ENCODE assay signal across 19 cellular contexts in the genomic region with DNA sequence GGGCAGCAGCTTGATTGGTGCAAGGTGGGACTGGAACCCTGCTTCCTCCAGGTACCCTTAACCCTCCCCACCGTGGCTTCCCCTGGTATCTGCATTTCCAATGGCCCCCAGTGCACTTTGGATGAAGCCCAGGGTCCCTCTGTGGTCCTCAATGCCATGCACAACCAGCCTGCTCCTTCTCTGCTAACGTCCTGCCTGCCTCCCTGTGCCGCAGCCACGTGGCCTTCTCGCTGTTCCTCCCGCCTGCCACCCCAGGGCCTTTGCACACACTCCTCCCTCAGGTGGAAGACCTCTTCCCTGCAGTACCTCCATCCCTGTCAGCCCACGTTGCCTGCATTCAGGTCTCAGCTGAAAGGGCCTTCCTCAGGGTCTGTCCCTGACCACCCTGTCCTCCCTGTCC.
"Had no signal": no experiment of that assay in that cellular context is flagged by ENCODE, and none has a peak within 500 bp of the region (broad histone marks: within the 10 kb centered on the region; RNA-seq: fewer than 3 reads in every experiment).

No MANE protein-coding gene starts in this region.

- H3K9me3 Mint-ChIP-seq: immature natural killer cell had no signal

- H3K27ac Mint-ChIP-seq: progenitor cell of endocrine pancreas; stimulated activated memory B cell treated with anti-CD40 and anti-IgM and Interleukin-4, amounts not matched to agents 10 μg/mL and 1 μg/mL and 100 μg/mL, for 72 hours had no signal

- ATAC-seq: left colon; lower lobe of right lung; naive thymus-derived CD8-positive, alpha-beta T cell; sciatic nerve; stimulated activated memory B cell treated with anti-CD40 and anti-IgM and Interleukin-4, amounts not matched to agents 10 μg/mL and 1 μg/mL and 100 μg/mL, for 72 hours; stimulated activated naive CD8-positive, alpha-beta T cell treated with anti-CD3 and anti-CD28 coated beads, Interleukin-15, Interleukin-2, amounts not matched to agents 100 U/mL and 50 U/mL, for 24 hours had no signal

- H3K36me3 ChIP-seq: left ventricle myocardium inferior, lower lobe of right lung, thoracic aorta, vagina had no signal

- H2AFZ ChIP-seq: parathyroid adenoma had no signal

- H3K4me1 Mint-ChIP-seq: immature natural killer cell; stimulated activated memory B cell treated with anti-CD40 and anti-IgM and Interleukin-4, amounts not matched to agents 10 μg/mL and 1 μg/mL and 100 μg/mL, for 72 hours had no signal

- H3K27me3 ChIP-seq: tibial nerve, vagina had no signal

- H3K4me1 ChIP-seq: lower lobe of right lung, parathyroid adenoma had no signal

- DNase-seq: dermis blood vessel endothelial cell; hypothalamus; immature natural killer cell; islet precursor cell; kidney glomerular epithelial cell; left colon; left ventricle myocardium inferior; lower lobe of right lung; naive thymus-derived CD8-positive, alpha-beta T cell; stimulated activated CD4-positive, alpha-beta T cell treated with anti-CD3 and anti-CD28 coated beads, Interleukin-4, amount 100 ng/mL, for 4 hours; stimulated activated naive CD8-positive, alpha-beta T cell treated with anti-CD3 and anti-CD28 coated beads, Interleukin-15, Interleukin-2, amounts not matched to agents 100 U/mL and 50 U/mL, for 24 hours had no signal

- H3K36me3 Mint-ChIP-seq: immature natural killer cell; naive thymus-derived CD8-positive, alpha-beta T cell; stimulated activated memory B cell treated with anti-CD40 and anti-IgM and Interleukin-4, amounts not matched to agents 10 μg/mL and 1 μg/mL and 100 μg/mL, for 72 hours had no signal

- H3K9ac ChIP-seq: parathyroid adenoma had no signal

- H3K4me3 Mint-ChIP-seq: immature natural killer cell; naive thymus-derived CD8-positive, alpha-beta T cell; stimulated activated memory B cell treated with anti-CD40 and anti-IgM and Interleukin-4, amounts not matched to agents 10 μg/mL and 1 μg/mL and 100 μg/mL, for 72 hours had no signal

- H3K9me3 ChIP-seq: left ventricle myocardium inferior, lower lobe of right lung, thoracic aorta had no signal

- H3K27ac ChIP-seq: coronary artery, left ventricle myocardium inferior, lower lobe of right lung, parathyroid adenoma, thoracic aorta, tibial nerve, vagina had no signal

- H3K4me3 ChIP-seq: coronary artery, left ventricle myocardium inferior, lower lobe of right lung, thoracic aorta, tibial nerve, vagina had no signal
